ENCODE assay signal across 34 cellular contexts in genomic region chr17:41199421-41200098, GRCh38. TPM values are rescaled to one million over a fixed set of nuclear protein-coding genes. Genes with fewer than 3 reads are reported as not detected.
"Had no signal": no experiment of that assay in that cellular context is flagged by ENCODE, and none has a peak within 500 bp of the region (broad histone marks: within the 10 kb centered on the region; RNA-seq: fewer than 3 reads in every experiment).

No MANE protein-coding gene starts in this region.

- FAIRE-seq: colon, K562 had no signal

- DNase-seq: activated CD4-positive, alpha-beta T cell treated with anti-CD3 and anti-CD28 coated beads, Interleukin-2, amount 10 ng/mL, durations not matched to agents 24 days and 14 days; activated CD4-positive, alpha-beta T cell treated with anti-CD3 and anti-CD28 coated beads, Interleukin-2, amount 50 U/mL, for 4 hours; activated CD4-positive, CD25-positive, alpha-beta regulatory T cell; activated CD8-positive, alpha-beta T cell treated with anti-CD3 and anti-CD28 coated beads for 36 hours; activated effector memory CD4-positive, alpha-beta T cell treated with anti-CD3 and anti-CD28 coated beads, Interleukin-2, amount 50 U/mL, for 16 hours; activated naive CD4-positive, alpha-beta T cell; activated naive CD4-positive, alpha-beta T cell treated with anti-CD3 and anti-CD28 coated beads, Interleukin-2, amount 50 U/mL, for 16 hours; activated naive CD8-positive, alpha-beta T cell treated with anti-CD3 and anti-CD28 coated beads for 36 hours; activated T-cell treated with anti-CD3 and anti-CD28 coated beads, Interleukin-2, amount 50 U/mL, for 1 hour; activated T-cell treated with anti-CD3 and anti-CD28 coated beads, Interleukin-2, amount 50 U/mL, for 72 hours; amniotic stem cell; aorta; brain microvascular endothelial cell; central memory CD4-positive, alpha-beta T cell; NCI-H1105; NCI-H1417 treated with DMSO at 0.1 percent for 48 hours; NCI-H1694; NCI-H1930; NCI-H2171 treated with DMSO at 0.1 percent for 48 hours; NCI-H2227 treated with DMSO at 0.1 percent for 48 hours; NCI-H446; NCI-H510A treated with DMSO at 0.1 percent for 48 hours; NCI-H526 treated with DMSO at 0.1 percent for 48 hours; OCI-M1; Right ventricle myocardium superior; T-helper 9 cell; WERI-Rb-1 had no signal

- H3K4me3 ChIP-seq: K562, SK-N-MC had no signal

- ATAC-seq: activated CD8-positive, alpha-beta T cell treated with anti-CD3 and anti-CD28 coated beads for 36 hours; activated T-cell treated with anti-CD3 and anti-CD28 coated beads, Interleukin-2, amount 50 U/mL, for 72 hours; activated T-helper 17 cell treated with anti-CD3 and anti-CD28 coated beads, Interleukin-2, amount 50 U/mL, for 72 hours; K562 had no signal

- H3K27ac ChIP-seq: brain microvascular endothelial cell, SK-N-MC, WERI-Rb-1 had no signal

- H3K36me3 ChIP-seq: brain microvascular endothelial cell, WERI-Rb-1 had no signal

RNA-seq across cellular contexts. Expression of gene KRTAP9-1, which starts 9.9 kb away (rescaled TPM):
- total RNA-seq: activated CD4-positive, alpha-beta T cell treated with anti-CD3 and anti-CD28 coated beads, Interleukin-2, amount 10 ng/mL, durations not matched to agents 24 days and 14 days; activated CD8-positive, alpha-beta memory T cell treated with anti-CD3 and anti-CD28 coated beads for 36 hours; activated CD8-positive, alpha-beta T cell treated with anti-CD3 and anti-CD28 coated beads for 36 hours; activated naive CD8-positive, alpha-beta T cell treated with anti-CD3 and anti-CD28 coated beads for 36 hours; activated T-cell treated with anti-CD3 and anti-CD28 coated beads, Interleukin-2, amount 50 U/mL, for 72 hours; activated T-helper 17 cell treated with anti-CD3 and anti-CD28 coated beads, Interleukin-2, amount 50 U/mL, for 72 hours; aorta; cerebellum; K562; MCF 10A; Right ventricle myocardium superior had no signal
- polyA plus RNA-seq: aorta, K562 had no signal

RNA-seq across cellular contexts. Expression of gene KRTAP4-1, which starts 14.8 kb away (rescaled TPM):
- total RNA-seq: activated CD4-positive, alpha-beta T cell treated with anti-CD3 and anti-CD28 coated beads, Interleukin-2, amount 10 ng/mL, durations not matched to agents 24 days and 14 days; activated CD8-positive, alpha-beta memory T cell treated with anti-CD3 and anti-CD28 coated beads for 36 hours; activated CD8-positive, alpha-beta T cell treated with anti-CD3 and anti-CD28 coated beads for 36 hours; activated naive CD8-positive, alpha-beta T cell treated with anti-CD3 and anti-CD28 coated beads for 36 hours; activated T-cell treated with anti-CD3 and anti-CD28 coated beads, Interleukin-2, amount 50 U/mL, for 72 hours; activated T-helper 17 cell treated with anti-CD3 and anti-CD28 coated beads, Interleukin-2, amount 50 U/mL, for 72 hours; aorta; cerebellum; K562; MCF 10A; Right ventricle myocardium superior had no signal
- polyA plus RNA-seq: aorta, K562 had no signal

RNA-seq across cellular contexts. Expression of gene KRTAP4-2, which starts 21.5 kb away (rescaled TPM):
- total RNA-seq: activated CD4-positive, alpha-beta T cell treated with anti-CD3 and anti-CD28 coated beads, Interleukin-2, amount 10 ng/mL, durations not matched to agents 24 days and 14 days; activated CD8-positive, alpha-beta memory T cell treated with anti-CD3 and anti-CD28 coated beads for 36 hours; activated CD8-positive, alpha-beta T cell treated with anti-CD3 and anti-CD28 coated beads for 36 hours; activated naive CD8-positive, alpha-beta T cell treated with anti-CD3 and anti-CD28 coated beads for 36 hours; activated T-cell treated with anti-CD3 and anti-CD28 coated beads, Interleukin-2, amount 50 U/mL, for 72 hours; activated T-helper 17 cell treated with anti-CD3 and anti-CD28 coated beads, Interleukin-2, amount 50 U/mL, for 72 hours; aorta; cerebellum; K562; MCF 10A; Right ventricle myocardium superior had no signal
- polyA plus RNA-seq: aorta, K562 had no signal

RNA-seq across cellular contexts. Expression of gene KRTAP9-2, which starts 26.9 kb away (rescaled TPM):
- total RNA-seq: activated CD4-positive, alpha-beta T cell treated with anti-CD3 and anti-CD28 coated beads, Interleukin-2, amount 10 ng/mL, durations not matched to agents 24 days and 14 days; activated CD8-positive, alpha-beta memory T cell treated with anti-CD3 and anti-CD28 coated beads for 36 hours; activated CD8-positive, alpha-beta T cell treated with anti-CD3 and anti-CD28 coated beads for 36 hours; activated naive CD8-positive, alpha-beta T cell treated with anti-CD3 and anti-CD28 coated beads for 36 hours; activated T-cell treated with anti-CD3 and anti-CD28 coated beads, Interleukin-2, amount 50 U/mL, for 72 hours; activated T-helper 17 cell treated with anti-CD3 and anti-CD28 coated beads, Interleukin-2, amount 50 U/mL, for 72 hours; aorta; cerebellum; K562; MCF 10A; Right ventricle myocardium superior had no signal
- polyA plus RNA-seq: aorta, K562 had no signal

RNA-seq across cellular contexts. Expression of gene KRTAP4-3, which starts 31.5 kb away (rescaled TPM):
- total RNA-seq: activated CD4-positive, alpha-beta T cell treated with anti-CD3 and anti-CD28 coated beads, Interleukin-2, amount 10 ng/mL, durations not matched to agents 24 days and 14 days; activated CD8-positive, alpha-beta memory T cell treated with anti-CD3 and anti-CD28 coated beads for 36 hours; activated CD8-positive, alpha-beta T cell treated with anti-CD3 and anti-CD28 coated beads for 36 hours; activated naive CD8-positive, alpha-beta T cell treated with anti-CD3 and anti-CD28 coated beads for 36 hours; activated T-cell treated with anti-CD3 and anti-CD28 coated beads, Interleukin-2, amount 50 U/mL, for 72 hours; activated T-helper 17 cell treated with anti-CD3 and anti-CD28 coated beads, Interleukin-2, amount 50 U/mL, for 72 hours; aorta; cerebellum; K562; MCF 10A; Right ventricle myocardium superior had no signal
- polyA plus RNA-seq: aorta, K562 had no signal
